34 cellular contexts compared by ENCODE assay signal in the genomic region with DNA sequence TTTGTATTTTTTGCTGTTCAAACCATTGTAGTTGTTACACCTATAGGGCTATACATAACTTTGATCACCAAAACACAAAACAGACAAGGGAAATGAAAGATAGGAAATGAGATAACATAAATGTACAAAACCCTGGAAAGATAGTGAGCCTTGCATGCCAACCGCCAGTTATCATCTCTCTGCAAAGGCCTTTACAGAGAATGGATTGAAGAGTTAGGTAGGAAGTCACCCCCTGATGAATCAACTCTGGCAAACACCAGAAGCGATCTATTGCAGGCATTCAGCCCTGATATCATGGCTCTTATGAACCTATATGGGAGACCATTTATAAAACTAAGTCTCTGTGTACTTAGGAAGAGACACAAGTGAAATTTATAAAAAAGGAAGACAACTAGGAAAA.
"Had no signal": no experiment of that assay in that cellular context is flagged by ENCODE, and none has a peak within 500 bp of the region (broad histone marks: within the 10 kb centered on the region; RNA-seq: fewer than 3 reads in every experiment).

No MANE protein-coding gene starts in this region.

- H3K9me3 ChIP-seq: MG63 had no signal

- H3K36me3 ChIP-seq: MG63 had no signal

- DNase-seq: Karpas-422, Kasumi-1, MG63, MM.1S, MV-4-11, NCI-H1048, NCI-H1092, NCI-H1092 treated with DMSO at 0.1 percent for 48 hours, NCI-H1105, NCI-H1105 treated with DMSO at 0.1 percent for 48 hours, NCI-H1417, NCI-H1417 treated with DMSO at 0.1 percent for 48 hours, NCI-H1436, NCI-H1436 treated with DMSO at 0.1 percent for 48 hours, NCI-H146, NCI-H1694, NCI-H1694 treated with DMSO at 0.1 percent for 48 hours, NCI-H187 treated with DMSO at 0.1 percent for 48 hours, NCI-H1930, NCI-H2029, NCI-H2029 treated with DMSO at 0.1 percent for 48 hours, NCI-H2081, NCI-H2081 treated with DMSO at 0.1 percent for 48 hours, NCI-H2107, NCI-H2171, NCI-H2171 treated with DMSO at 0.1 percent for 48 hours, NCI-H2227 treated with DMSO at 0.1 percent for 48 hours, NCI-H226, NCI-H345, NCI-H446, NCI-H446 treated with DMSO at 0.1 percent for 48 hours, NCI-H510A, NCI-H510A treated with DMSO at 0.1 percent for 48 hours, NCI-H524 had no signal

- H3K27me3 ChIP-seq: MG63 had no signal

- H3K4me3 ChIP-seq: MG63 had no signal
